In the genomic region with DNA sequence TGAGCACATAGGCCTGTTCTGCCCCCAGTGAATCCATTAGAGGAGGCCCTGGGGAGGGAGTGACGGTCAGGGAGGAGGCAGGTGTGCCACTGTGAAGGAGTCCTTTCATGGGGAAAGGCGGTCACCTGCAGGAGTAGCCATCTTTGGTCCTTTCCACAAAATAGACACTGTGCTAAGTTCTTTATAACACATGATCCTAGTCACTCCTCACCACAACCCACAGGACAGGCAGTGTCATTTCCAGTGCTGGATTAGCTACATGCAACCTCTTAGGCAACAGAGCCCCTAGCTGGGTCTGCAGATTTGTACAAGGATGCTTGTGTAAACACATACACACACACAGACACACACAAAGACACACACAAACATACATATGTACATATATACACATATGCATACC, we compare ENCODE assay signal across 22 cellular contexts. TPM values are rescaled to one million over a fixed set of nuclear protein-coding genes. Genes with fewer than 3 reads are reported as not detected.
DNase-seq lines count a peak whose midpoint lies in the region; ATAC-seq and TF ChIP-seq lines count a peak whose summit lies in the region.
"Had no signal": no experiment of that assay in that cellular context is flagged by ENCODE, and none has a peak within 500 bp of the region (broad histone marks: within the 10 kb centered on the region; RNA-seq: fewer than 3 reads in every experiment).

No MANE protein-coding gene starts in this region.

- peak; percentile 42 for DNase-seq in activated CD4-positive, alpha-beta T cell treated with anti-CD3 and anti-CD28 coated beads for 36 hours
- DNase-seq in activated CD4-positive, alpha-beta T cell treated with anti-CD3 and anti-CD28 coated beads, Interleukin-2, amount 50 U/mL, for 1 hour: no peak
- DNase-seq in M059J (ENCODE audit: low read depth) (peak; percentile 10), myocyte (ENCODE audit: low read depth) (peak; percentile 9), HT-29 (ENCODE audit: low spot score) (no peak), DMS79 treated with DMSO at 0.1 percent for 48 hours (lab: John Stamatoyannopoulos, UW) (no peak), KG1 (lab: John Stamatoyannopoulos, UW) (no peak)
- DNase-seq in activated CD8-positive, alpha-beta T cell treated with anti-CD3 and anti-CD28 coated beads for 36 hours: no peak
- DNase-seq: 8988T; activated CD8-positive, alpha-beta memory T cell treated with anti-CD3 and anti-CD28 coated beads, Interleukin-2, amount 50 U/mL, for 4 hours; BE2C; cortex of kidney; foreskin keratinocyte; H7; naive B cell; NCI-H146; NCI-H2171 treated with DMSO at 0.1 percent for 48 hours; NCI-H526 treated with DMSO at 0.1 percent for 48 hours; posterior cingulate gyrus; upper lobe of right lung had no signal

- intact Hi-C loops in activated CD4-positive, alpha-beta T cell treated with anti-CD3 and anti-CD28 coated beads for 36 hours (cut with DNase I, micrococcal nuclease): loop anchor here (5.0 to 10.0 kb wide), 4 partner anchors 152 to 919 kb away; no protein-coding TSS in a partner anchor
- intact Hi-C loops in activated CD8-positive, alpha-beta T cell treated with anti-CD3 and anti-CD28 coated beads for 36 hours (cut with micrococcal nuclease): no loop called here

- H3K36me3 Mint-ChIP-seq in activated CD4-positive, alpha-beta T cell treated with anti-CD3 and anti-CD28 coated beads for 36 hours (ENCODE audit: low read depth): peaks cover 64% of the 10 kb centered on the region
- peaks cover 70% of the 10 kb centered on the region for H3K36me3 Mint-ChIP-seq in activated CD8-positive, alpha-beta T cell treated with anti-CD3 and anti-CD28 coated beads for 36 hours (ENCODE audit: low read depth)
- H3K36me3 Mint-ChIP-seq: WTC11 had no signal

- H3K27me3 Mint-ChIP-seq in activated CD4-positive, alpha-beta T cell treated with anti-CD3 and anti-CD28 coated beads for 36 hours: no peaks in the 10 kb centered on the region
- H3K27me3 Mint-ChIP-seq in activated CD8-positive, alpha-beta T cell treated with anti-CD3 and anti-CD28 coated beads for 36 hours: no peaks in the 10 kb centered on the region
- H3K27me3 Mint-ChIP-seq: naive B cell had no signal

- CTCF ChIA-PET in activated CD4-positive, alpha-beta T cell treated with anti-CD3 and anti-CD28 coated beads for 36 hours (lab: Charles Lee): interaction anchor here (1.0 kb wide), 1 partner anchor 25 kb away, joined by 7 read pairs; no protein-coding TSS in a partner anchor
- CTCF ChIA-PET in activated CD8-positive, alpha-beta T cell treated with anti-CD3 and anti-CD28 coated beads for 36 hours (lab: Charles Lee): no interaction called here

- ATAC-seq in activated CD4-positive, alpha-beta T cell treated with anti-CD3 and anti-CD28 coated beads for 36 hours: no peak
- no peak for ATAC-seq in activated CD8-positive, alpha-beta T cell treated with anti-CD3 and anti-CD28 coated beads for 36 hours
- ATAC-seq: foreskin keratinocyte, WTC11 had no signal

- H3K4me1 Mint-ChIP-seq in activated CD4-positive, alpha-beta T cell treated with anti-CD3 and anti-CD28 coated beads for 36 hours: peaks cover 77% of the 10 kb centered on the region
- H3K4me1 Mint-ChIP-seq in activated CD8-positive, alpha-beta T cell treated with anti-CD3 and anti-CD28 coated beads for 36 hours (ENCODE audit: low read depth): peaks cover 81% of the 10 kb centered on the region

- TF ChIP-seq CTCF in activated CD8-positive, alpha-beta T cell treated with anti-CD3 and anti-CD28 coated beads for 36 hours (IDR thresholded peaks at IDR 0.05): no peak

- H3K4me3 Mint-ChIP-seq in activated CD4-positive, alpha-beta T cell treated with anti-CD3 and anti-CD28 coated beads for 36 hours: no peak overlapping the region
- H3K4me3 Mint-ChIP-seq in activated CD8-positive, alpha-beta T cell treated with anti-CD3 and anti-CD28 coated beads for 36 hours: no peak overlapping the region
- H3K4me3 Mint-ChIP-seq: WTC11 had no signal

- peak overlapping the region; percentile 34 for H3K27ac Mint-ChIP-seq in activated CD4-positive, alpha-beta T cell treated with anti-CD3 and anti-CD28 coated beads for 36 hours
- H3K27ac Mint-ChIP-seq in activated CD8-positive, alpha-beta T cell treated with anti-CD3 and anti-CD28 coated beads for 36 hours: peak overlapping the region; percentile 70
- H3K27ac Mint-ChIP-seq: WTC11 had no signal

- H3K9me3 Mint-ChIP-seq in activated CD4-positive, alpha-beta T cell treated with anti-CD3 and anti-CD28 coated beads for 36 hours (ENCODE audit: low read depth): no peaks in the 10 kb centered on the region
- H3K9me3 Mint-ChIP-seq in activated CD8-positive, alpha-beta T cell treated with anti-CD3 and anti-CD28 coated beads for 36 hours: no peaks in the 10 kb centered on the region
- H3K9me3 Mint-ChIP-seq: naive B cell, WTC11 had no signal

- POLR2A ChIA-PET in activated CD4-positive, alpha-beta T cell treated with anti-CD3 and anti-CD28 coated beads for 36 hours (lab: Charles Lee): interaction anchor here (0.6 kb wide), 1 partner anchor 19 kb away, joined by 3 read pairs; no protein-coding TSS in a partner anchor
- POLR2A ChIA-PET in activated CD8-positive, alpha-beta T cell treated with anti-CD3 and anti-CD28 coated beads for 36 hours (lab: Charles Lee): interaction anchor here (9.7 kb wide), 1 partner anchor 17 kb away, joined by 82 read pairs; the partner anchor contains the start of gene DOCK2

RNA-seq across cellular contexts. Expression of gene DOCK2, which starts 18.3 kb away (rescaled TPM):
- 100 to 1,000 TPM; 189 to 198 TPM for total RNA-seq in activated CD4-positive, alpha-beta T cell treated with anti-CD3 and anti-CD28 coated beads for 36 hours
- 45.9 and 47.7 TPM in 2 replicates for total RNA-seq in M059J (2014; rRNA removed; shearing (Covaris generic))
- 100 to 1,000 TPM; 180 to 181 TPM for total RNA-seq in activated CD8-positive, alpha-beta T cell treated with anti-CD3 and anti-CD28 coated beads for 36 hours
- total RNA-seq in myocyte: 0.08 TPM in 1 of 2 replicates, not detected in the other
- polyA plus RNA-seq in myocyte (2012): 0.55 TPM
- not detected in 2 replicates for total RNA-seq in HT-29 (2014; rRNA removed; shearing (Covaris generic))
- polyA plus RNA-seq: hepatocyte had no signal

Comparison
In these comparisons a context has a peak if more than half of its experiments do, and no peak if none do; other contexts are left out.
1. DNase-seq: peak in activated CD4-positive, alpha-beta T cell treated with anti-CD3 and anti-CD28 coated beads for 36 hours (single experiment), M059J (single experiment) and myocyte (single experiment); none in activated CD4-positive, alpha-beta T cell treated with anti-CD3 and anti-CD28 coated beads, Interleukin-2, amount 50 U/mL, for 1 hour (single experiment), activated CD8-positive, alpha-beta T cell treated with anti-CD3 and anti-CD28 coated beads for 36 hours (single experiment), HT-29 (single experiment), DMS79 treated with DMSO at 0.1 percent for 48 hours (single experiment) and KG1 (single experiment).
2. RNA of gene DOCK2, which starts 18.3 kb away (total RNA-seq): 189 to 198 TPM in activated CD4-positive, alpha-beta T cell treated with anti-CD3 and anti-CD28 coated beads for 36 hours, 180 to 181 TPM in activated CD8-positive, alpha-beta T cell treated with anti-CD3 and anti-CD28 coated beads for 36 hours and 45.9 to 47.7 TPM in M059J; 0.08 TPM in myocyte and not detected in HT-29; every median in the first group is over 10 times any median in the second.